In the genomic region with DNA sequence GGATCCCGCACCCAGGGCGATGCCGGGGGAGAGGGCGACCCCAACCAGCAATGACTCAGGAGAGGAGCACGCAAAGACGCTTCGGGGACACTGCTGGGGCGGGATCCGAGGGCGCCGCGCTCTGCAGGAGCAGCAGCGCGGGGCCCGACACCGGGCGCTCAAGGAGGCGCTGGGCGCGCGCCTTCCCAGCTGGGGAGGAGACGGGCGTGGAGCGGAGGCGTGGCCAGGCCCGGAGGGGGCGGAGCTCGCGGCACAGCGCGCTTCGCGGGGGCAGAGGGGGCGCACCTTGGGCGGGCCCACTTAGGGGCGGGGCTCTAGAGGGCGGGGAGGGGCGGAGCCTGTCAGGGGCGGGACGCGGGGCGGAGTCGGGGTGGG, we compare ENCODE assay signal across 1 cellular context.
TF ChIP-seq lines count a peak whose summit lies in the region.

No MANE protein-coding gene starts in this region.

TF ChIP-seq in IMR-90, 13 proteins besides CTCF, POLR2A, EP300 and RAD21:
- peak; percentile 82; the same call in 1 of the 2 replicates for TF ChIP-seq MAZ (IDR thresholded peaks at IDR 0.05; ENCODE audit: borderline replicate concordance, low read depth, low read length)
- no peak for TF ChIP-seq CEBPB (IDR thresholded peaks at IDR 0.05; ENCODE audit: low read depth, low read length)
- TF ChIP-seq MXI1 (IDR thresholded peaks at IDR 0.05; ENCODE audit: borderline replicate concordance, low read depth, low read length) = peak; percentile 70; the same call in 1 of the 2 replicates
